Comparison of ENCODE assay signal across 8 cellular contexts in the genomic region with DNA sequence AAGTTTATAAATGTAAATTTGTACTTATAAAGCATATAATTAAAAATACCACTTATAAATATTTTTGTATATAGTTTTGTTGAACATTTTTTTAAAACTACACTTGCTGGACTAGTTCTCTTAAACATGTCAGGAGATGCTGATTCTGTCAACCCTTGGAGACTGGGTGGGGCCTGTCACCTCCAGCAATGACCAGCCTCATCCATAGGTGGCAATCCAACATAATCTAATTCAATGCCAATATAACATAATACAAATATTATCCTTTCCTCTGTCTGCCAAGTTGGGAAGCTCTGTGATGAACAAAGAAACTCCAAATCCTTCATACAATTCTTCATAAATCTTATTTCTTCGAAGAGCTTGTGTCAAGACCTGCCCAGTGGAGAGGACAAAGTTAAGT.
A peak's percentile ranks its signal among the peaks of the same experiment; 100 is the strongest.
DNase-seq lines count a peak whose midpoint lies in the region; ATAC-seq and TF ChIP-seq lines count a peak whose summit lies in the region.

No MANE protein-coding gene starts in this region.

- H3K4me1 ChIP-seq in RWPE2 (ENCODE audit: insufficient read depth, poor library complexity, severe bottlenecking) (peaks cover 42% of the 10 kb centered on the region), foreskin keratinocyte (peaks cover 21% of the 10 kb centered on the region), gastroesophageal sphincter (peaks cover 18 to 89% (median 25%) of the 10 kb centered on the region in 3 donors), gastrocnemius medialis (peaks cover 51 to 58% of the 10 kb centered on the region in 2 donors)

- no peak overlapping the region for H3K4me3 ChIP-seq in RWPE2 (ENCODE audit: severe bottlenecking)
- H3K4me3 ChIP-seq in gastroesophageal sphincter = no peak overlapping the region
- no peak overlapping the region for H3K4me3 ChIP-seq in gastrocnemius medialis

- H3K9me3 ChIP-seq in RWPE2 (ENCODE audit: severe bottlenecking) (no peaks in the 10 kb centered on the region), gastroesophageal sphincter (no peaks in the 10 kb centered on the region), gastrocnemius medialis (no peaks in the 10 kb centered on the region)

- DNase-seq in COR-L47 (lab: John Stamatoyannopoulos, UW) = peak; percentile 34
- DNase-seq in RWPE2 (ENCODE audit: low spot score) = no peak
- no peak for DNase-seq in foreskin keratinocyte
- no peak for DNase-seq in HuH-7 (ENCODE audit: low spot score)
- DNase-seq in gastrocnemius medialis = no peak

- H3K36me3 ChIP-seq in RWPE2 (ENCODE audit: low read depth) = peaks cover 25% of the 10 kb centered on the region
- no peaks in the 10 kb centered on the region for H3K36me3 ChIP-seq in gastroesophageal sphincter
- no peaks in the 10 kb centered on the region for H3K36me3 ChIP-seq in gastrocnemius medialis

- 20 to 62% methylated on average over 1 of the region's 1 CpG for WGBS in gastroesophageal sphincter (ENCODE audit: low coverage in 1 of 2), 2 donors

- intact Hi-C loops in gastrocnemius medialis (cut with DNase I; ENCODE audit: low total_unique reads) = no loop called here

- H3K27ac ChIP-seq in RWPE2 (ENCODE audit: poor library complexity, severe bottlenecking) (peak overlapping the region; percentile 86), foreskin keratinocyte (peak overlapping the region; percentile 4), gastroesophageal sphincter (no peak overlapping the region), gastrocnemius medialis (no peak overlapping the region)

- in situ Hi-C loops in gastrocnemius medialis (cut with MboI; ENCODE audit: low sequenced_read_pairs in 4 of 4) = no loop called here

- TF ChIP-seq EP300 in gastroesophageal sphincter (IDR thresholded peaks at IDR 0.05) = no peak

- TF ChIP-seq POLR2A in gastroesophageal sphincter (IDR thresholded peaks at IDR 0.05) (no peak), gastrocnemius medialis (IDR thresholded peaks at IDR 0.05) (no peak)

- TF ChIP-seq CTCF in RWPE2 (IDR thresholded peaks at IDR 0.05; ENCODE audit: poor library complexity, severe bottlenecking) (peak; percentile 65), foreskin keratinocyte (conservative IDR thresholded peaks at IDR 0.05) (peak; percentile 60), gastroesophageal sphincter (IDR thresholded peaks at IDR 0.05) (no peak), gastrocnemius medialis (IDR thresholded peaks at IDR 0.05 in 4 of 5, conservative IDR thresholded peaks at IDR 0.05 in 1 of 5) (no peak)

- ATAC-seq in GM21576 (IDR thresholded peaks at IDR 0.05; ENCODE audit: unreplicated experiment) = peak; percentile 63
- ATAC-seq in RWPE2 (ENCODE audit: low read depth) = peak; percentile 31; the same call in 1 of the 3 replicates
- ATAC-seq in foreskin keratinocyte = peak; percentile 14
- no peak for ATAC-seq in gastroesophageal sphincter
- ATAC-seq in GM19455 (IDR thresholded peaks at IDR 0.05; ENCODE audit: unreplicated experiment) = no peak
- no peak for ATAC-seq in gastrocnemius medialis

- H3K27me3 ChIP-seq in RWPE2 (ENCODE audit: insufficient read depth, poor library complexity, severe bottlenecking) = no peaks in the 10 kb centered on the region
- no peaks in the 10 kb centered on the region for H3K27me3 ChIP-seq in foreskin keratinocyte
- no peaks in the 10 kb centered on the region for H3K27me3 ChIP-seq in gastroesophageal sphincter
- H3K27me3 ChIP-seq in gastrocnemius medialis = no peaks in the 10 kb centered on the region

Comparison
In these comparisons a context has a peak if more than half of its experiments do, and no peak if none do; other contexts are left out.
1. ATAC-seq: peak in GM21576 (single experiment), RWPE2 (single experiment) and foreskin keratinocyte (single experiment); none in gastroesophageal sphincter (single experiment), GM19455 (single experiment) and gastrocnemius medialis (0 of 2).
2. H3K27ac ChIP-seq: peak in RWPE2 (single experiment) and foreskin keratinocyte (single experiment); none in gastroesophageal sphincter (0 of 4) and gastrocnemius medialis (0 of 4).
3. CTCF ChIP-seq: peak in RWPE2 (single experiment) and foreskin keratinocyte (single experiment); none in gastroesophageal sphincter (0 of 4) and gastrocnemius medialis (0 of 5).